8 cellular contexts compared by ENCODE assay signal in the genomic region with DNA sequence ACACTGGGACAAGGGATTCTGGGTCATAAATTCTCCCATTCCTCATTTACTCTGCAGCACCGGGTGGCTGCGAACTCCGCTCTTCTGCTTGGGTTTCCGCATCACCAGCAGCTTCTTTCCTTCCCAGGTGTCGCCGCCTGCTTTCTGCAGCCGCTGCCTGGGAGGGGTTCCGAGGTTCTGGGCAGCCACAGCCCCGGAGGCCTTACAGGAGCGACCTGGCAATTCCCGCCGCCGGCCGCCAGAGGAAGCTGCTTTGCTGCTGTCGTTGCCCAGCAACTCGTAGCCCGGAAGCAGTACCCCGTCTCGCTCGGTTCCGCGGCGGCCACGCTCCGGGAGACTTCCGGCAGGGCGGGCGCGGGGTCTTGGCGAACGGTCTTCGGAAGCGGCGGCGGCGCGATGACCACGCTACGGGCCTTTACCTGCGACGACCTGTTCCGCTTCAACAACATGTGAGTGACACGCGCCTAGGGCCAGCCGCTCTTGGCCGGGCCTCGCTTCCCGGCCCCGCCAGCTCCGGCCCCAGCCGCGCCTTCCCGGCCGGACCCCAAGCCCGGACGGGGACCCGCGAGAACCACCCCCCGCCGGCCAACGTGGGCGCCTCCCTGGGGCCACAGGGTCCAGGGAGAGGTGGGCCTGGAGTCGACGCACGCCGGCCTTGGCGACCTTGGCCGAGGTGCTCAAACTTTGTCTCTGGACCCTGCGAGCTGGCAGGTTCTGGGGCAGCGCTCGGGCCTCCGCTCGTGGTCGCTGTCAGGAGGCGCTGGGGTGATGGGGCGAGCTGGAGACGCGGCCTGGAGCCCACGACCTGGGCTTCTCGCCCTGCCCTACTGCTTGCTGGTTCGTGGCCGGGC. TPM values are rescaled to one million over a fixed set of nuclear protein-coding genes. Genes with fewer than 3 reads are reported as not detected.
A peak's percentile ranks its signal among the peaks of the same experiment; 100 is the strongest.
DNase-seq lines count a peak whose midpoint lies in the region; ATAC-seq lines count a peak whose summit lies in the region.

A gene with protein sequence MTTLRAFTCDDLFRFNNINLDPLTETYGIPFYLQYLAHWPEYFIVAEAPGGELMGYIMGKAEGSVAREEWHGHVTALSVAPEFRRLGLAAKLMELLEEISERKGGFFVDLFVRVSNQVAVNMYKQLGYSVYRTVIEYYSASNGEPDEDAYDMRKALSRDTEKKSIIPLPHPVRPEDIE (plus strand): TSS at position 362 of the 851 bp plus-strand sequence. CDS start 35 bp downstream, at position 397.

- H3K4me1 ChIP-seq in HUES64 (ENCODE audit: insufficient read depth, low read length): peaks cover 6% of the 10 kb centered on the region

- ATAC-seq in GM21447 (IDR thresholded peaks at IDR 0.05; ENCODE audit: unreplicated experiment): peak; percentile 98

- H3K27me3 ChIP-seq in HUES64 (ENCODE audit: insufficient read depth, low read length): no peaks in the 10 kb centered on the region

- no peaks in the 10 kb centered on the region for H3K9me3 ChIP-seq in HUES64 (ENCODE audit: insufficient read depth, low read depth, low read length)

- H3K36me3 ChIP-seq in HUES64 (ENCODE audit: insufficient read depth, low read length): peaks cover 17% of the 10 kb centered on the region; the same call in 1 of the 2 replicates

- peak within 1 kb of the TSS; percentile 78 for H3K9ac ChIP-seq in HUES64 (ENCODE audit: low read depth, low read length)

- peak within 1 kb of the TSS; percentile 88 for H3K4me3 ChIP-seq in HUES64 (ENCODE audit: low read length)

- DNase-seq in DMS114 treated with DMSO at 0.1 percent for 48 hours (lab: John Stamatoyannopoulos, UW; ENCODE audit: unreplicated experiment) (peak; percentile 81), OCI-M1 (lab: John Stamatoyannopoulos, UW) (peak; percentile 94), activated T-cell treated with anti-CD3 and anti-CD28 coated beads for 4 hours (peak; percentile 80), epithelial cell of prostate (ENCODE audit: low read depth, low spot score) (peak; percentile 73), mucosa of gallbladder (ENCODE audit: low spot score) (peak; percentile 93)
- DNase-seq in stimulated activated CD8-positive, alpha-beta memory T cell treated with anti-CD3 and anti-CD28 coated beads, Interleukin-4, amount 100 ng/mL, for 4 hours (ENCODE audit: low read depth in 2 of 2, low spot score in 1 of 2): peak; percentile 76 to 81

- peak within 1 kb of the TSS; percentile 66 for H3K27ac ChIP-seq in HUES64 (ENCODE audit: low read depth, low read length)
- peak within 1 kb of the TSS; percentile 81 for H3K27ac ChIP-seq in epithelial cell of prostate

- under 1% methylated on average over 82 of the region's 82 CpGs for WGBS in HUES64

RNA-seq across cellular contexts. Expression of the gene that starts here (rescaled TPM):
- polyA plus RNA-seq in HUES64 (2013, experiment 1 of 2): 32.4 TPM
- 36.6 TPM for polyA plus RNA-seq in HUES64 (2013, experiment 2 of 2)
- 54.3 TPM for total RNA-seq in mucosa of gallbladder

Comparison
In these comparisons a context has a peak if more than half of its experiments do, and no peak if none do; other contexts are left out.
1. Peak in every context shown above with its lines: DNase-seq, ATAC-seq, H3K4me3 ChIP-seq and H3K27ac ChIP-seq.